Comparison of ENCODE assay signal across 27 cellular contexts in the genomic region with DNA sequence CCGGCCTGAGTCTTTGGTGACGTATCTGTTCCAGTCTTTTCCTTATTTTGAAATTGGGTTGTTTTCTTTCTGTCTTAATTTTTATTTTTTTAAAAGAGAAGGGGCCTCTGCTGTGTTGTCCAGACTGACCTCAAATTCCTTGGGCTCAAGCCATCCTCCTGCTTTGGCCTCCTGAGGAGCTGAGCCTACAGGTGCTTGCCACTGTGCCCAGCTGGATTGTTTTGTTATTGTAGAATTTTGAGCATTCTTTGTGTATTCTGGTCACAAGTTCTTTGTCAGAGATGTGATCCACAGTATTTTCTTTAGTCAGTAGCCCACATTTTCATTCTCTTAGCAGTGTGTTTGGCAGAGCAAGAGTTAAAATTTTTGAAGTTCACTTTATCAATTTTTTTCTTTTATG.
"Had no signal": no experiment of that assay in that cellular context is flagged by ENCODE, and none has a peak within 500 bp of the region (broad histone marks: within the 10 kb centered on the region; RNA-seq: fewer than 3 reads in every experiment).

No MANE protein-coding gene starts in this region.

- DNase-seq: activated CD4-positive, alpha-beta memory T cell treated with anti-CD3 and anti-CD28 coated beads for 36 hours; activated CD4-positive, alpha-beta T cell treated with anti-CD3 and anti-CD28 coated beads, Interleukin-2, amount 10 ng/mL, durations not matched to agents 24 days and 14 days; activated CD4-positive, CD25-positive, alpha-beta regulatory T cell treated with anti-CD3 and anti-CD28 coated beads, Interleukin-2, amount 50 U/mL, for 72 hours; activated CD8-positive, alpha-beta memory T cell treated with anti-CD3 and anti-CD28 coated beads, Interleukin-2, amount 50 U/mL, for 4 hours; activated gamma-delta T cell treated with Interleukin-2 at 50 U/mL for 16 hours; activated naive CD4-positive, alpha-beta T cell treated with anti-CD3 and anti-CD28 coated beads, Interleukin-2, amount 50 U/mL, for 16 hours; activated T-cell treated with anti-CD3 and anti-CD28 coated beads, Interleukin-2, amount 50 U/mL, for 1 hour; amniotic stem cell; body of pancreas; islet precursor cell; left ventricle myocardium inferior; mesendoderm; mucosa of descending colon; right lobe of liver; stimulated activated CD4-positive, alpha-beta T cell treated with anti-CD3 and anti-CD28 coated beads, Interleukin-4, amount 100 ng/mL, for 24 hours; substantia nigra; WERI-Rb-1 had no signal

- H3K27me3 Mint-ChIP-seq: activated CD4-positive, alpha-beta memory T cell treated with anti-CD3 and anti-CD28 coated beads for 36 hours; activated CD4-positive, alpha-beta T cell treated with anti-CD3 and anti-CD28 coated beads, Interleukin-2, amount 10 ng/mL, durations not matched to agents 24 days and 14 days; activated T-helper 17 cell treated with anti-CD3 and anti-CD28 coated beads, Interleukin-2, amount 50 U/mL, for 72 hours; dendritic cell treated with granulocyte-macrophage colony-stimulating factor and Interleukin-4, amounts not matched to agents 40 ng/mL and 50 ng/mL, for 4 days; natural killer cell treated with Interleukin-12 subunit alpha and Interleukin-12 subunit beta and Interleukin-15 and Interleukin-18, amount 100 ng/mL, for 72 hours; stimulated activated naive CD8-positive, alpha-beta T cell treated with anti-CD3 and anti-CD28 coated beads, Interleukin-15, Interleukin-2, amounts not matched to agents 100 ng/mL and 50 ng/mL, for 24 hours; type B pancreatic cell had no signal

- H3K4me1 Mint-ChIP-seq: activated T-helper 17 cell treated with anti-CD3 and anti-CD28 coated beads, Interleukin-2, amount 50 U/mL, for 72 hours had no signal

- H3K36me3 Mint-ChIP-seq: natural killer cell treated with Interleukin-12 subunit alpha and Interleukin-12 subunit beta and Interleukin-15 and Interleukin-18, amount 100 ng/mL, for 72 hours had no signal

- H3K27ac ChIP-seq: body of pancreas, esophagus muscularis mucosa, left ventricle myocardium inferior, right lobe of liver, skin epidermis, WERI-Rb-1 had no signal

- H3K9me3 Mint-ChIP-seq: activated CD4-positive, alpha-beta T cell treated with anti-CD3 and anti-CD28 coated beads, Interleukin-2, amount 10 ng/mL, durations not matched to agents 24 days and 14 days; dendritic cell treated with granulocyte-macrophage colony-stimulating factor and Interleukin-4, amounts not matched to agents 40 ng/mL and 50 ng/mL, for 4 days; natural killer cell treated with Interleukin-12 subunit alpha and Interleukin-12 subunit beta and Interleukin-15 and Interleukin-18, amount 100 ng/mL, for 72 hours; stimulated activated effector memory CD8-positive, alpha-beta T cell treated with anti-CD3 and anti-CD28 coated beads, Interleukin-12 subunit alpha, Interleukin-12 subunit beta, amount 100 ng/mL, for 72 hours; stimulated activated naive CD8-positive, alpha-beta T cell treated with anti-CD3 and anti-CD28 coated beads, Interleukin-15, Interleukin-2, amounts not matched to agents 100 ng/mL and 50 ng/mL, for 24 hours had no signal

- H3K36me3 ChIP-seq: cardiac muscle cell, right lobe of liver had no signal

- H3K27me3 ChIP-seq: body of pancreas, cardiac muscle cell, esophagus muscularis mucosa, right lobe of liver had no signal

- ATAC-seq: activated T-helper 17 cell treated with anti-CD3 and anti-CD28 coated beads, Interleukin-2, amount 50 U/mL, for 72 hours; body of pancreas; mucosa of descending colon; natural killer cell treated with Interleukin-12 subunit alpha and Interleukin-12 subunit beta and Interleukin-15 and Interleukin-18, amount 100 ng/mL, for 72 hours; right lobe of liver; stimulated activated effector memory CD8-positive, alpha-beta T cell treated with anti-CD3 and anti-CD28 coated beads, Interleukin-12 subunit alpha, Interleukin-12 subunit beta, amount 100 ng/mL, for 72 hours had no signal

- H3K4me3 ChIP-seq: body of pancreas, cardiac muscle cell, esophagus muscularis mucosa, left ventricle myocardium inferior, lung, mucosa of descending colon, right lobe of liver, skin epidermis had no signal

- H3K4me3 Mint-ChIP-seq: activated CD4-positive, alpha-beta memory T cell treated with anti-CD3 and anti-CD28 coated beads for 36 hours; activated CD4-positive, alpha-beta T cell treated with anti-CD3 and anti-CD28 coated beads, Interleukin-2, amount 10 ng/mL, durations not matched to agents 24 days and 14 days; activated T-helper 17 cell treated with anti-CD3 and anti-CD28 coated beads, Interleukin-2, amount 50 U/mL, for 72 hours; dendritic cell treated with granulocyte-macrophage colony-stimulating factor and Interleukin-4, amounts not matched to agents 40 ng/mL and 50 ng/mL, for 4 days; natural killer cell treated with Interleukin-12 subunit alpha and Interleukin-12 subunit beta and Interleukin-15 and Interleukin-18, amount 100 ng/mL, for 72 hours; stimulated activated effector memory CD8-positive, alpha-beta T cell treated with anti-CD3 and anti-CD28 coated beads, Interleukin-12 subunit alpha, Interleukin-12 subunit beta, amount 100 ng/mL, for 72 hours; stimulated activated naive CD8-positive, alpha-beta T cell treated with anti-CD3 and anti-CD28 coated beads, Interleukin-15, Interleukin-2, amounts not matched to agents 100 ng/mL and 50 ng/mL, for 24 hours; type B pancreatic cell had no signal

- H3K4me1 ChIP-seq: body of pancreas, right lobe of liver had no signal

- H3K27ac Mint-ChIP-seq: activated CD4-positive, alpha-beta memory T cell treated with anti-CD3 and anti-CD28 coated beads for 36 hours; activated CD4-positive, alpha-beta T cell treated with anti-CD3 and anti-CD28 coated beads, Interleukin-2, amount 10 ng/mL, durations not matched to agents 24 days and 14 days; activated T-helper 17 cell treated with anti-CD3 and anti-CD28 coated beads, Interleukin-2, amount 50 U/mL, for 72 hours; dendritic cell treated with granulocyte-macrophage colony-stimulating factor and Interleukin-4, amounts not matched to agents 40 ng/mL and 50 ng/mL, for 4 days; natural killer cell treated with Interleukin-12 subunit alpha and Interleukin-12 subunit beta and Interleukin-15 and Interleukin-18, amount 100 ng/mL, for 72 hours; stimulated activated effector memory CD8-positive, alpha-beta T cell treated with anti-CD3 and anti-CD28 coated beads, Interleukin-12 subunit alpha, Interleukin-12 subunit beta, amount 100 ng/mL, for 72 hours; stimulated activated naive CD8-positive, alpha-beta T cell treated with anti-CD3 and anti-CD28 coated beads, Interleukin-15, Interleukin-2, amounts not matched to agents 100 ng/mL and 50 ng/mL, for 24 hours; type B pancreatic cell had no signal
